9 cellular contexts compared by ENCODE assay signal in the genomic region with DNA sequence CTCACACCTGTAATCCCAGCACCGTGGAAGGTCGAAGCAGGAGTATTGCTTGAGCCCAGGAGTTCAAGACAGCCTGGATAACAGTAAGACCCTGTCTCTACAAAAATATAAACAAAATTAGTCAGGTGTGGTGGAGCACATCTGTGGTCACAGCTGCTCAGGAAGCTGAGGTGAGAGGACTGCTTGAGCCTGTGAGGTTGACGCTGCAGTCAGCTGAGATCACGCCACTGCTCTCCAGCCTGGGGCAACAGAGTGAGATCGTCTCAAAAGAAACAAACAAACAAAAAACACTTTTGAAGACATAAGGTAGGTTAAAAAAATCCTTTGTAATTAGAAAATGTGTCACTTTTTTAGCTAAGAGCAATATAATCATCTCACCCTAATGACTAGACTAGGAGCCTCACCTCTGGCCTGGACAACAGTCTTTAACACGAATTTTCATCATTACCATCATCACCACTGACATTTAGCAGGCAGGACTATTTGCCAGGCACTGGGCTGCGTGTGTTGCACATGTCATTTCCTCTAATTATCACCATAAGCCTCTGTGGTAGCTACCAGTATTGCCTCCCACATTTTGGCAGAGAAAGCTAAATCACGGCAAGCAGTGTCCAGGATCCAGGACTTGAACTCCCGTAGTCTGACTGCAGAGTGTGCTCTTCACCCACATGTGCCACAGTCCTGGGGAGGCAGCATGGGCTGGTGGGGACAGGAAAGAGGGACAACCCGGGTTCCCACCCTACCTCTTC. TPM values are rescaled to one million over a fixed set of nuclear protein-coding genes. Genes with fewer than 3 reads are reported as not detected.
DNase-seq lines count a peak whose midpoint lies in the region; ATAC-seq and TF ChIP-seq lines count a peak whose summit lies in the region.
"Had no signal": no experiment of that assay in that cellular context is flagged by ENCODE, and none has a peak within 500 bp of the region (broad histone marks: within the 10 kb centered on the region; RNA-seq: fewer than 3 reads in every experiment).

No MANE protein-coding gene starts in this region.

- POLR2A ChIA-PET in activated CD4-positive, alpha-beta memory T cell treated with anti-CD3 and anti-CD28 coated beads, Interleukin-2, amount 10 ng/mL, durations not matched to agents 7 days and 5 days (lab: Charles Lee), result no interaction called here
- POLR2A ChIA-PET in activated CD4-positive, alpha-beta memory T cell treated with anti-CD3 and anti-CD28 coated beads for 36 hours (lab: Charles Lee), result no interaction called here
- POLR2A ChIA-PET in Panc1 (lab: Charles Lee), result no interaction called here

- ATAC-seq in HG02623 (IDR thresholded peaks at IDR 0.05; ENCODE audit: unreplicated experiment) (peak; percentile 96), Panc1 (peak; percentile 38; the same call in 1 of the 2 replicates)
- ATAC-seq in stimulated activated naive CD8-positive, alpha-beta T cell treated with anti-CD3 and anti-CD28 coated beads, Interleukin-15, Interleukin-2, amounts not matched to agents 100 U/mL and 50 U/mL, for 24 hours, result peak; percentile 43

- no TSS peak for BruUV-seq in Panc1 (replicated peaks; lab: Mats Ljungman, UMichigan)

- H3K4me1 Mint-ChIP-seq in activated CD4-positive, alpha-beta memory T cell treated with anti-CD3 and anti-CD28 coated beads, Interleukin-2, amount 10 ng/mL, durations not matched to agents 7 days and 5 days, result peaks cover 17% of the 10 kb centered on the region
- no peaks in the 10 kb centered on the region for H3K4me1 Mint-ChIP-seq in activated CD4-positive, alpha-beta memory T cell treated with anti-CD3 and anti-CD28 coated beads for 36 hours (ENCODE audit: low read depth)

- peak overlapping the region; percentile 67 for H3K27ac Mint-ChIP-seq in activated CD4-positive, alpha-beta memory T cell treated with anti-CD3 and anti-CD28 coated beads, Interleukin-2, amount 10 ng/mL, durations not matched to agents 7 days and 5 days
- H3K27ac Mint-ChIP-seq in activated CD4-positive, alpha-beta memory T cell treated with anti-CD3 and anti-CD28 coated beads for 36 hours, result no peak overlapping the region

- no peak overlapping the region for H3K4me3 ChIP-seq in Panc1 (ENCODE audit: low read depth in 2 of 2, low read length in 2 of 2)

- TF ChIP-seq CTCF in Panc1 (IDR thresholded peaks at IDR 0.05), result no peak

- no peaks in the 10 kb centered on the region for H3K9me3 ChIP-seq in Panc1 (ENCODE audit: control insufficient read depth, insufficient read depth, low read depth, low read length)

- no peaks in the 10 kb centered on the region for H3K27me3 ChIP-seq in Panc1 (ENCODE audit: control insufficient read depth, insufficient read depth, low read length)

- intact Hi-C loops in activated CD4-positive, alpha-beta memory T cell treated with anti-CD3 and anti-CD28 coated beads for 36 hours (cut with micrococcal nuclease), result no loop called here
- intact Hi-C loops in Panc1 (cut with micrococcal nuclease; ENCODE audit: unreplicated experiment), result no loop called here

- H3K27ac ChIP-seq in Panc1 (ENCODE audit: low read length), result no peak overlapping the region

- CTCF ChIA-PET in activated CD4-positive, alpha-beta memory T cell treated with anti-CD3 and anti-CD28 coated beads, Interleukin-2, amount 10 ng/mL, durations not matched to agents 7 days and 5 days (lab: Charles Lee), result no interaction called here
- CTCF ChIA-PET in activated CD4-positive, alpha-beta memory T cell treated with anti-CD3 and anti-CD28 coated beads for 36 hours (lab: Charles Lee), result no interaction called here
- CTCF ChIA-PET in Panc1 (lab: Charles Lee), result no interaction called here

- DNase-seq in activated CD4-positive, alpha-beta memory T cell treated with anti-CD3 and anti-CD28 coated beads, Interleukin-2, amount 10 ng/mL, durations not matched to agents 7 days and 5 days, result peak; percentile 28
- no peak for DNase-seq in activated CD4-positive, alpha-beta memory T cell treated with anti-CD3 and anti-CD28 coated beads for 36 hours
- DNase-seq in Panc1 (ENCODE audit: low read depth, low spot score) (no peak), NCI-H345 treated with DMSO at 0.1 percent for 48 hours (lab: John Stamatoyannopoulos, UW; ENCODE audit: unreplicated experiment) (no peak), middle frontal gyrus (ENCODE audit: extremely low spot score, low spot score) (no peak), medulla oblongata (ENCODE audit: extremely low spot score) (no peak)
- peak; percentile 18 for DNase-seq in stimulated activated naive CD8-positive, alpha-beta T cell treated with anti-CD3 and anti-CD28 coated beads, Interleukin-15, Interleukin-2, amounts not matched to agents 100 U/mL and 50 U/mL, for 24 hours
- DNase-seq: NCI-H1092 treated with DMSO at 0.1 percent for 48 hours had no signal

- H3K36me3 ChIP-seq in Panc1 (ENCODE audit: control insufficient read depth, insufficient read depth, low read length), result no peaks in the 10 kb centered on the region; the same call in 1 of the 2 replicates

- peaks cover 42% of the 10 kb centered on the region for H3K36me3 Mint-ChIP-seq in activated CD4-positive, alpha-beta memory T cell treated with anti-CD3 and anti-CD28 coated beads, Interleukin-2, amount 10 ng/mL, durations not matched to agents 7 days and 5 days (ENCODE audit: low read depth)
- H3K36me3 Mint-ChIP-seq in activated CD4-positive, alpha-beta memory T cell treated with anti-CD3 and anti-CD28 coated beads for 36 hours, result peaks cover 12% of the 10 kb centered on the region

- no peaks in the 10 kb centered on the region for H3K4me1 ChIP-seq in Panc1 (ENCODE audit: control insufficient read depth, insufficient read depth, low read length)

- H3K9me3 Mint-ChIP-seq in activated CD4-positive, alpha-beta memory T cell treated with anti-CD3 and anti-CD28 coated beads, Interleukin-2, amount 10 ng/mL, durations not matched to agents 7 days and 5 days, result no peaks in the 10 kb centered on the region
- H3K9me3 Mint-ChIP-seq in activated CD4-positive, alpha-beta memory T cell treated with anti-CD3 and anti-CD28 coated beads for 36 hours, result no peaks in the 10 kb centered on the region

- no peaks in the 10 kb centered on the region for H3K27me3 Mint-ChIP-seq in activated CD4-positive, alpha-beta memory T cell treated with anti-CD3 and anti-CD28 coated beads, Interleukin-2, amount 10 ng/mL, durations not matched to agents 7 days and 5 days
- H3K27me3 Mint-ChIP-seq in activated CD4-positive, alpha-beta memory T cell treated with anti-CD3 and anti-CD28 coated beads for 36 hours, result no peaks in the 10 kb centered on the region

- in situ Hi-C loops in Panc1 (cut with HindIII; ENCODE audit: low pct_unique_long_range_greater_than_20kb, low sequenced_read_pairs), result no loop called here

- no peak overlapping the region for H3K4me3 Mint-ChIP-seq in activated CD4-positive, alpha-beta memory T cell treated with anti-CD3 and anti-CD28 coated beads, Interleukin-2, amount 10 ng/mL, durations not matched to agents 7 days and 5 days
- H3K4me3 Mint-ChIP-seq in activated CD4-positive, alpha-beta memory T cell treated with anti-CD3 and anti-CD28 coated beads for 36 hours, result no peak overlapping the region

RNA-seq across cellular contexts. Expression of a gene that starts 4.6 kb away (rescaled TPM):
- under 1 TPM; 0.28 to 0.30 TPM for total RNA-seq in activated CD4-positive, alpha-beta memory T cell treated with anti-CD3 and anti-CD28 coated beads, Interleukin-2, amount 10 ng/mL, durations not matched to agents 7 days and 5 days
- total RNA-seq in activated CD4-positive, alpha-beta memory T cell treated with anti-CD3 and anti-CD28 coated beads for 36 hours, result under 1 TPM in 1 of 2 experiments, not detected in 1; 0.07 TPM
- not detected for total RNA-seq in Panc1 (2021; ENCODE audit: unreplicated experiment)
- 0.39 TPM for polyA plus RNA-seq in Panc1 (2012; ENCODE audit: insufficient read length)

RNA-seq across cellular contexts. Expression of a gene that starts 46.5 kb away (rescaled TPM):
- total RNA-seq in activated CD4-positive, alpha-beta memory T cell treated with anti-CD3 and anti-CD28 coated beads, Interleukin-2, amount 10 ng/mL, durations not matched to agents 7 days and 5 days, result 10 to 100 TPM; 17.0 to 17.3 TPM
- 10 to 100 TPM; 20.6 to 23.0 TPM for total RNA-seq in activated CD4-positive, alpha-beta memory T cell treated with anti-CD3 and anti-CD28 coated beads for 36 hours
- 78.3 TPM for total RNA-seq in Panc1 (2021; ENCODE audit: unreplicated experiment)
- polyA plus RNA-seq in Panc1 (2012; ENCODE audit: insufficient read length), result 70.3 TPM

Comparison
In these comparisons a context has a peak if more than half of its experiments do, and no peak if none do; other contexts are left out.
1. DNase-seq: peak in activated CD4-positive, alpha-beta memory T cell treated with anti-CD3 and anti-CD28 coated beads, Interleukin-2, amount 10 ng/mL, durations not matched to agents 7 days and 5 days (single experiment) and stimulated activated naive CD8-positive, alpha-beta T cell treated with anti-CD3 and anti-CD28 coated beads, Interleukin-15, Interleukin-2, amounts not matched to agents 100 U/mL and 50 U/mL, for 24 hours (single experiment); none in activated CD4-positive, alpha-beta memory T cell treated with anti-CD3 and anti-CD28 coated beads for 36 hours (single experiment), Panc1 (single experiment), NCI-H345 treated with DMSO at 0.1 percent for 48 hours (single experiment), middle frontal gyrus (single experiment) and medulla oblongata (single experiment).
2. ATAC-seq: peak in every context shown above with its lines; median percentile 96 in HG02623; 43 in stimulated activated naive CD8-positive, alpha-beta T cell treated with anti-CD3 and anti-CD28 coated beads, Interleukin-15, Interleukin-2, amounts not matched to agents 100 U/mL and 50 U/mL, for 24 hours; 38 in Panc1.